8 cellular contexts compared by ENCODE assay signal in genomic region chr6:118893882-118894424, GRCh38. TPM values are rescaled to one million over a fixed set of nuclear protein-coding genes. Genes with fewer than 3 reads are reported as not detected.
DNase-seq lines count a peak whose midpoint lies in the region; ATAC-seq and TF ChIP-seq lines count a peak whose summit lies in the region.

Gene ASF1A, plus strand, starts transcription at chr6:118894152. Its CDS starts 262 bp downstream, at chr6:118894414.

- TF ChIP-seq CTCF in AG10803 (conservative IDR thresholded peaks at IDR 0.05; ENCODE audit: low read length) (peak; percentile 64), activated B cell treated with CpG ODN at 0.5 μM for 24 hours (IDR thresholded peaks at IDR 0.05) (no peak)

- intact Hi-C loops in activated B cell treated with CpG ODN at 0.5 μM for 24 hours (cut with micrococcal nuclease): loop anchor here (1.0 to 10.0 kb wide), 10 partner anchors 41 to 1219 kb away; partner anchors contain the start of genes CEP85L, FAM184A, MAN1A1 and MCM9

- H3K4me3 Mint-ChIP-seq in activated B cell treated with CpG ODN at 0.5 μM for 24 hours: peak within 1 kb of the TSS; percentile 99
- peak within 1 kb of the TSS; percentile 91 to 100 (median 98) for H3K4me3 Mint-ChIP-seq in immature natural killer cell

- CTCF ChIA-PET in activated B cell treated with CpG ODN at 0.5 μM for 24 hours (lab: Charles Lee): interaction anchor here (1.4 to 2.4 kb wide), 2 partner anchors 11 to 94 kb away, joined by 4 to 10 read pairs; no protein-coding TSS in a partner anchor

- H3K4me3 ChIP-seq in AG10803 (ENCODE audit: low read length): peak within 1 kb of the TSS; percentile 95

- DNase-seq in AG10803 (ENCODE audit: low read depth) (peak; percentile 98), NCI-H345 (lab: John Stamatoyannopoulos, UW) (peak; percentile 99), activated B cell treated with CpG ODN at 0.5 μM for 24 hours (peak; percentile 86), caudate nucleus (lab: John Stamatoyannopoulos, UW) (peak; percentile 31 to 99 (median 95)), immature natural killer cell (peak; percentile 88 to 93 (median 91))
- DNase-seq in stimulated activated CD4-positive, alpha-beta T cell treated with anti-CD3 and anti-CD28 coated beads, Interleukin-12 subunit alpha, Interleukin-12 subunit beta, amount 100 ng/mL, for 24 hours (ENCODE audit: low read depth in 2 of 2): peak; percentile 90 to 93

- POLR2A ChIA-PET in activated B cell treated with CpG ODN at 0.5 μM for 24 hours (lab: Charles Lee): interaction anchor here (0.7 to 3.5 kb wide), 9 partner anchors 11 to 420 kb away, joined by 3 to 36 read pairs (median 6); partner anchors contain the start of genes CEP85L and MCM9

- H3K27ac Mint-ChIP-seq in activated B cell treated with CpG ODN at 0.5 μM for 24 hours (peak within 1 kb of the TSS; percentile 90), immature natural killer cell (peak within 1 kb of the TSS; percentile 95 to 98 (median 97))

- ATAC-seq in GM19023 (IDR thresholded peaks at IDR 0.05; ENCODE audit: unreplicated experiment): peak; percentile 68
- peak; percentile 61 for ATAC-seq in HG03280 (IDR thresholded peaks at IDR 0.05; ENCODE audit: unreplicated experiment)
- ATAC-seq in activated B cell treated with CpG ODN at 0.5 μM for 24 hours (ENCODE audit: low read depth): peak; percentile 59

- H3K4me1 Mint-ChIP-seq in activated B cell treated with CpG ODN at 0.5 μM for 24 hours: peaks cover 65% of the 10 kb centered on the region
- peaks cover 45 to 84% of the 10 kb centered on the region in 2 donors for H3K4me1 Mint-ChIP-seq in immature natural killer cell

- no peaks in the 10 kb centered on the region for H3K9me3 Mint-ChIP-seq in activated B cell treated with CpG ODN at 0.5 μM for 24 hours
- H3K9me3 Mint-ChIP-seq in immature natural killer cell: no peaks in the 10 kb centered on the region

- H3K27ac ChIP-seq in caudate nucleus (ENCODE audit: low read depth, low read length): peak within 1 kb of the TSS; percentile 92

- H3K36me3 Mint-ChIP-seq in activated B cell treated with CpG ODN at 0.5 μM for 24 hours (ENCODE audit: low read depth): peaks cover 18% of the 10 kb centered on the region
- peaks cover 3 to 6% (median 4%) of the 10 kb centered on the region in 3 donors for H3K36me3 Mint-ChIP-seq in immature natural killer cell

- H3K27me3 Mint-ChIP-seq in activated B cell treated with CpG ODN at 0.5 μM for 24 hours (no peaks in the 10 kb centered on the region), immature natural killer cell (ENCODE audit: low read depth in 3 of 3) (peaks cover 12 to 17% (median 14%) of the 10 kb centered on the region in 3 donors)

RNA-seq across cellular contexts. Expression of gene ASF1A, which starts in this region (rescaled TPM):
- 12.1 and 13.1 TPM in 2 replicates for total RNA-seq in activated B cell treated with CpG ODN at 0.5 μM for 24 hours
- polyA plus RNA-seq in immature natural killer cell: 10 to 100 TPM; 23.8 to 29.2 (median 26.4) TPM

Comparison
In these comparisons a context has a peak if more than half of its experiments do, and no peak if none do; other contexts are left out.
1. Peak in every context shown above with its lines: DNase-seq, ATAC-seq, H3K4me3 ChIP-seq and H3K27ac ChIP-seq.